In genomic region chrX:9785252-9785943, GRCh38 we compare ENCODE assay signal across 10 cellular contexts. TPM values are rescaled to one million over a fixed set of nuclear protein-coding genes. Genes with fewer than 3 reads are reported as not detected.
DNase-seq lines count a peak whose midpoint lies in the region; ATAC-seq and TF ChIP-seq lines count a peak whose summit lies in the region.
"Had no signal": no experiment of that assay in that cellular context is flagged by ENCODE, and none has a peak within 500 bp of the region (broad histone marks: within the 10 kb centered on the region; RNA-seq: fewer than 3 reads in every experiment).

No MANE protein-coding gene starts in this region.

- H3K36me3 ChIP-seq in mesodermal cell (ENCODE audit: control insufficient read depth, insufficient read depth, low read length) (no peaks in the 10 kb centered on the region), transverse colon (no peaks in the 10 kb centered on the region)

- no peak for TF ChIP-seq CTCF in epithelial cell of esophagus (IDR thresholded peaks at IDR 0.05; ENCODE audit: insufficient read depth, low read depth, low read length, missing control alignments)
- TF ChIP-seq CTCF in transverse colon (IDR thresholded peaks at IDR 0.05) = no peak

- peak overlapping the region; percentile 52 for H3K4me3 Mint-ChIP-seq in activated naive CD8-positive, alpha-beta T cell
- H3K4me3 Mint-ChIP-seq in activated naive CD8-positive, alpha-beta T cell treated with anti-CD3 and anti-CD28 coated beads for 36 hours = no peak overlapping the region
- H3K4me3 Mint-ChIP-seq: activated T-helper 17 cell treated with anti-CD3 and anti-CD28 coated beads, Interleukin-2, amount 50 U/mL, for 72 hours had no signal

- peaks cover 2% of the 10 kb centered on the region for H3K4me1 Mint-ChIP-seq in activated naive CD8-positive, alpha-beta T cell (ENCODE audit: low read depth)
- H3K4me1 Mint-ChIP-seq in activated naive CD8-positive, alpha-beta T cell treated with anti-CD3 and anti-CD28 coated beads for 36 hours = no peaks in the 10 kb centered on the region
- H3K4me1 Mint-ChIP-seq: activated T-helper 17 cell treated with anti-CD3 and anti-CD28 coated beads, Interleukin-2, amount 50 U/mL, for 72 hours had no signal

- 0 to 4% methylated on average over 10 to 25 of the region's 58 CpGs for WGBS in mesodermal cell (ENCODE audit: insufficient coverage in 2 of 2), 2 experiments
- WGBS in transverse colon (ENCODE audit: low coverage in 1 of 2), 2 donors = 59% methylated on average over 44 of the region's 58 CpGs; no CpG with 5 or more reads in 1 of the 2 donors

- in situ Hi-C loops in transverse colon (cut with MboI; ENCODE audit: low pct_ligation_motif_present in 1 of 4, low pct_unique_long_range_greater_than_20kb in 1 of 4, low sequenced_read_pairs in 3 of 4) = no loop called here

- H3K27ac ChIP-seq in mesodermal cell (ENCODE audit: low read depth, low read length, severe bottlenecking) (no peak overlapping the region), transverse colon (peak overlapping the region in 3 of 4 donors; percentile 70 to 75 (median 71))

- TF ChIP-seq POLR2A in transverse colon (IDR thresholded peaks at IDR 0.05) = no peak

- peaks cover 3% of the 10 kb centered on the region for H3K27me3 Mint-ChIP-seq in activated naive CD8-positive, alpha-beta T cell
- peaks cover 37% of the 10 kb centered on the region for H3K27me3 Mint-ChIP-seq in activated naive CD8-positive, alpha-beta T cell treated with anti-CD3 and anti-CD28 coated beads for 36 hours

- no peak for TF ChIP-seq EP300 in transverse colon (IDR thresholded peaks at IDR 0.05; ENCODE audit: low read depth)

- no peak for ATAC-seq in GM21786 (IDR thresholded peaks at IDR 0.05; ENCODE audit: unreplicated experiment)
- ATAC-seq: activated T-helper 17 cell treated with anti-CD3 and anti-CD28 coated beads, Interleukin-2, amount 50 U/mL, for 72 hours had no signal

- H3K9me3 ChIP-seq in mesodermal cell (ENCODE audit: control insufficient read depth, low read length) (no peaks in the 10 kb centered on the region), transverse colon (no peaks in the 10 kb centered on the region)

- no peaks in the 10 kb centered on the region for H3K36me3 Mint-ChIP-seq in activated naive CD8-positive, alpha-beta T cell
- H3K36me3 Mint-ChIP-seq in activated naive CD8-positive, alpha-beta T cell treated with anti-CD3 and anti-CD28 coated beads for 36 hours = no peaks in the 10 kb centered on the region

- H3K27me3 ChIP-seq in transverse colon = peaks cover 4% of the 10 kb centered on the region

- H3K4me3 ChIP-seq in epithelial cell of esophagus (ENCODE audit: low read length) = peak overlapping the region; percentile 25
- peak overlapping the region; percentile 49 for H3K4me3 ChIP-seq in mesodermal cell (ENCODE audit: extremely low read depth, insufficient read depth, low read length, poor library complexity, severe bottlenecking)
- H3K4me3 ChIP-seq in transverse colon = peak overlapping the region in 3 of 4 donors; percentile 51 to 60 (median 59)

- H3K27ac Mint-ChIP-seq in activated naive CD8-positive, alpha-beta T cell = no peak overlapping the region
- H3K27ac Mint-ChIP-seq in activated naive CD8-positive, alpha-beta T cell treated with anti-CD3 and anti-CD28 coated beads for 36 hours = no peak overlapping the region
- H3K27ac Mint-ChIP-seq: activated T-helper 17 cell treated with anti-CD3 and anti-CD28 coated beads, Interleukin-2, amount 50 U/mL, for 72 hours had no signal

- peaks cover 11% of the 10 kb centered on the region for H3K4me1 ChIP-seq in mesodermal cell (ENCODE audit: control insufficient read depth, insufficient read depth, low read length, poor library complexity, severe bottlenecking)
- H3K4me1 ChIP-seq in transverse colon = peaks cover 0 to 10% (median 0%) of the 10 kb centered on the region in 4 donors

- DNase-seq in activated naive CD8-positive, alpha-beta T cell treated with anti-CD3 and anti-CD28 coated beads for 36 hours = no peak
- DNase-seq in epithelial cell of esophagus (ENCODE audit: low read depth) = peak; percentile 2
- DNase-seq in transverse colon = no peak
- no peak for DNase-seq in NCI-H187 treated with DMSO at 0.1 percent for 48 hours (lab: John Stamatoyannopoulos, UW)
- DNase-seq in midbrain (lab: John Stamatoyannopoulos, UW) = no peak
- DNase-seq: AML-193 had no signal

- intact Hi-C loops in transverse colon (cut with DNase I; ENCODE audit: low total_unique reads) = no loop called here

- no peaks in the 10 kb centered on the region for H3K9me3 Mint-ChIP-seq in activated naive CD8-positive, alpha-beta T cell (ENCODE audit: low read depth)
- H3K9me3 Mint-ChIP-seq in activated naive CD8-positive, alpha-beta T cell treated with anti-CD3 and anti-CD28 coated beads for 36 hours = no peaks in the 10 kb centered on the region
- H3K9me3 Mint-ChIP-seq: activated T-helper 17 cell treated with anti-CD3 and anti-CD28 coated beads, Interleukin-2, amount 50 U/mL, for 72 hours had no signal

RNA-seq across cellular contexts. Expression of gene SHROOM2, which starts 0.8 kb away (rescaled TPM):
- not detected for total RNA-seq in activated naive CD8-positive, alpha-beta T cell treated with anti-CD3 and anti-CD28 coated beads for 36 hours
- polyA plus RNA-seq in mesodermal cell (2013, experiment 1 of 2) = 13.7 TPM
- 11.6 TPM for polyA plus RNA-seq in mesodermal cell (2013, experiment 2 of 2)
- 10 to 100 TPM in 3 of 4 donors, 1 to 10 TPM in 1; 8.9 to 20.6 (median 11.3) TPM for total RNA-seq in transverse colon
- total RNA-seq: activated T-helper 17 cell treated with anti-CD3 and anti-CD28 coated beads, Interleukin-2, amount 50 U/mL, for 72 hours had no signal

RNA-seq across cellular contexts. Expression of gene GPR143, which starts 19.8 kb away (rescaled TPM):
- not detected for total RNA-seq in activated naive CD8-positive, alpha-beta T cell treated with anti-CD3 and anti-CD28 coated beads for 36 hours
- 9.7 TPM for polyA plus RNA-seq in mesodermal cell (2013, experiment 1 of 2)
- polyA plus RNA-seq in mesodermal cell (2013, experiment 2 of 2) = 8.2 TPM
- total RNA-seq in transverse colon = 1 to 10 TPM in 2 of 4 donors, not detected in 2; 1.1 to 1.6 TPM
- total RNA-seq: activated T-helper 17 cell treated with anti-CD3 and anti-CD28 coated beads, Interleukin-2, amount 50 U/mL, for 72 hours had no signal

Comparison
In these comparisons a context has a peak if more than half of its experiments do, and no peak if none do; other contexts are left out.
1. RNA of gene SHROOM2, which starts 0.8 kb away (total RNA-seq): 8.9 to 20.6 TPM in transverse colon; not detected in activated naive CD8-positive, alpha-beta T cell treated with anti-CD3 and anti-CD28 coated beads for 36 hours; every median in the first group is over 4 times any median in the second.
2. Peak in every context shown above with its lines, with median percentiles within 50 percentile points of each other: H3K4me3 ChIP-seq.